8 cellular contexts compared by ENCODE assay signal in the genomic region with DNA sequence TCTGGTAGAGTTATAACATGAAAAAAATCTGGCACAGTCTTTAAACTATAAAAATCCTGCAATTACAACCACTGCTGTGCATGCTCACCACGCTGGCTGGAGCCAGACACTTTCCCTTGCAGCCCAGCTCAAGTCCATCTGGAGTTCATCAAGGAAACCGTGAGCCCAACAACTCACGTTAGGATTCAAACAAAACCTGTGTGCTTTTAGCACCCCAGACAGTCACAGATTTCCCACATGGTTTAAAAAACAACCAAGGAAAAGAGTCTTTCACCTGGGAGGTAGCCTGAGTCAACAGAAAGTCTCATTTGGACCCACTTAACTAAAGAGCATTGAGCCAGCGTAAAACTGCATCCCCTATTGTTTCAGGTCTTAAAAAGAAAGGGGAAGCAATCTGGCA. TPM values are rescaled to one million over a fixed set of nuclear protein-coding genes. Genes with fewer than 3 reads are reported as not detected.
DNase-seq lines count a peak whose midpoint lies in the region; ATAC-seq and TF ChIP-seq lines count a peak whose summit lies in the region.

No MANE protein-coding gene starts in this region.

- no peak overlapping the region for H3K4me2 ChIP-seq in PC-9

- H3K9me3 ChIP-seq in AG04450 (ENCODE audit: control insufficient read depth, insufficient read depth, low read length) (peaks cover 3% of the 10 kb centered on the region; the same call in 1 of the 2 replicates), endodermal cell (ENCODE audit: control insufficient read depth, low read length) (no peaks in the 10 kb centered on the region), PC-9 (ENCODE audit: insufficient read depth, low read depth) (no peaks in the 10 kb centered on the region)

- POLR2A ChIA-PET in AG04450 (lab: Yijun Ruan, JAX) = interaction anchor here (2.3 kb wide), 1 partner anchor 126 kb away, joined by 11 read pairs; no protein-coding TSS in a partner anchor
- POLR2A ChIA-PET in PC-9 (lab: Charles Lee; ENCODE audit: unreplicated experiment) = no interaction called here

- peaks cover 58% of the 10 kb centered on the region for H3K79me2 ChIP-seq in PC-9 (ENCODE audit: low read depth)

- H3K27ac Mint-ChIP-seq in endodermal cell = peak overlapping the region; percentile 95

- H3K36me3 Mint-ChIP-seq in endodermal cell (ENCODE audit: low read depth) = peaks cover 75% of the 10 kb centered on the region

- peaks cover 88% of the 10 kb centered on the region for H3K36me3 ChIP-seq in endodermal cell (ENCODE audit: control insufficient read depth, insufficient read depth, low read length)
- H3K36me3 ChIP-seq in PC-9 (ENCODE audit: low read depth) = peaks cover 15% of the 10 kb centered on the region; the same call in 1 of the 2 replicates

- intact Hi-C loops in PC-9 (cut with micrococcal nuclease; ENCODE audit: unreplicated experiment) = no loop called here

- no peak overlapping the region for H2AFZ ChIP-seq in PC-9

- no peaks in the 10 kb centered on the region for H3K9me3 Mint-ChIP-seq in endodermal cell

- no peak for DNase-seq in AG04450 (ENCODE audit: low read depth, low spot score)
- DNase-seq in NCI-H2081 (lab: John Stamatoyannopoulos, UW) = peak; percentile 51 to 87
- peak; percentile 61 for DNase-seq in endodermal cell
- DNase-seq in mucosa of gallbladder (ENCODE audit: low spot score) = peak; percentile 54
- DNase-seq in PC-9 = no peak
- DNase-seq in NCI-H1436 treated with DMSO at 0.1 percent for 48 hours (lab: John Stamatoyannopoulos, UW) = no peak

- no peaks in the 10 kb centered on the region; the same call in 1 of the 2 replicates for H4K20me1 ChIP-seq in PC-9 (ENCODE audit: insufficient read depth)

- H3K4me1 ChIP-seq in endodermal cell (ENCODE audit: control insufficient read depth, insufficient read depth, low read length) (peaks cover 12% of the 10 kb centered on the region), PC-9 (replicated peaks; ENCODE audit: insufficient read depth) (peaks cover 19% of the 10 kb centered on the region)

- peak overlapping the region; percentile 97 for H3K4me3 Mint-ChIP-seq in endodermal cell

- TF ChIP-seq CTCF in AG04450 (IDR thresholded peaks at IDR 0.05; ENCODE audit: low read depth, low read length) (no peak), endodermal cell (conservative IDR thresholded peaks at IDR 0.05) (no peak), PC-9 (conservative IDR thresholded peaks at IDR 0.05) (no peak)

- no peak overlapping the region for H3K27ac ChIP-seq in AG04450 (ENCODE audit: low read depth, low read length)
- no peak overlapping the region for H3K27ac ChIP-seq in endodermal cell (ENCODE audit: low read depth, low read length)
- no peak overlapping the region for H3K27ac ChIP-seq in PC-9

- no peak for ATAC-seq in GM21717 (IDR thresholded peaks at IDR 0.05; ENCODE audit: unreplicated experiment)
- ATAC-seq in GM18861 (IDR thresholded peaks at IDR 0.05; ENCODE audit: unreplicated experiment) = no peak

- 24 to 25% methylated on average over 1 to 4 of the region's 4 CpGs for WGBS in endodermal cell (ENCODE audit: insufficient coverage in 1 of 2, insufficient read length in 1 of 2), 2 experiments

- H3K9me2 ChIP-seq in PC-9 (ENCODE audit: insufficient read depth) = no peaks in the 10 kb centered on the region

- CTCF ChIA-PET in AG04450 (lab: Charles Lee) = interaction anchor here (1.7 to 4.8 kb wide), 2 partner anchors 198 to 375 kb away, joined by 7 to 35 read pairs; no protein-coding TSS in a partner anchor
- CTCF ChIA-PET in PC-9 (lab: Charles Lee) = no interaction called here

- no peaks in the 10 kb centered on the region; the same call in 1 of the 2 replicates for H3F3A ChIP-seq in PC-9 (ENCODE audit: insufficient read depth, low read depth)

- H3K27me3 Mint-ChIP-seq in endodermal cell (ENCODE audit: insufficient read depth) = no peaks in the 10 kb centered on the region

- peak overlapping the region; percentile 75 for H3K4me3 ChIP-seq in AG04450 (ENCODE audit: low read depth, low read length)
- H3K4me3 ChIP-seq in endodermal cell (ENCODE audit: low read length) = peak overlapping the region; percentile 95
- H3K4me3 ChIP-seq in PC-9 = no peak overlapping the region

- H3K27me3 ChIP-seq in AG04450 (ENCODE audit: control insufficient read depth, insufficient read depth, low read length) (no peaks in the 10 kb centered on the region), endodermal cell (ENCODE audit: control insufficient read depth, insufficient read depth, low read length, poor library complexity, severe bottlenecking) (no peaks in the 10 kb centered on the region), PC-9 (ENCODE audit: insufficient read depth, low read depth) (no peaks in the 10 kb centered on the region)

- BruUV-seq in PC-9 (replicated peaks; lab: Mats Ljungman, UMichigan) = no TSS peak

- peaks cover 47% of the 10 kb centered on the region for H3K4me1 Mint-ChIP-seq in endodermal cell

- H3K9ac ChIP-seq in endodermal cell (ENCODE audit: extremely low read depth, low read length, poor library complexity, severe bottlenecking) = peak overlapping the region; percentile 99

RNA-seq across cellular contexts. Expression of a gene that starts 4.7 kb away (rescaled TPM):
- 58.2 and 80.1 TPM in 2 replicates for polyA plus RNA-seq in AG04450 (2011; rRNA removed)
- polyA minus RNA-seq in AG04450 (2011; rRNA and poly(A)+ RNA removed) = 186 and 245 TPM in 2 replicates
- total RNA-seq in endodermal cell (100 to 1,000 TPM; 196 to 367 TPM), mucosa of gallbladder (50.8 TPM), PC-9 (2021) (8.8 and 10.6 TPM in 2 replicates)
- polyA plus RNA-seq in endodermal cell (2013, experiment 1 of 2) = 79.3 TPM
- 93.8 TPM for polyA plus RNA-seq in endodermal cell (2013, experiment 2 of 2)

Comparison
In these comparisons a context has a peak if more than half of its experiments do, and no peak if none do; other contexts are left out.
1. DNase-seq: peak in NCI-H2081 (2 of 2), endodermal cell (single experiment) and mucosa of gallbladder (single experiment); none in AG04450 (single experiment), PC-9 (0 of 2) and NCI-H1436 treated with DMSO at 0.1 percent for 48 hours (single experiment).